In the genomic region with DNA sequence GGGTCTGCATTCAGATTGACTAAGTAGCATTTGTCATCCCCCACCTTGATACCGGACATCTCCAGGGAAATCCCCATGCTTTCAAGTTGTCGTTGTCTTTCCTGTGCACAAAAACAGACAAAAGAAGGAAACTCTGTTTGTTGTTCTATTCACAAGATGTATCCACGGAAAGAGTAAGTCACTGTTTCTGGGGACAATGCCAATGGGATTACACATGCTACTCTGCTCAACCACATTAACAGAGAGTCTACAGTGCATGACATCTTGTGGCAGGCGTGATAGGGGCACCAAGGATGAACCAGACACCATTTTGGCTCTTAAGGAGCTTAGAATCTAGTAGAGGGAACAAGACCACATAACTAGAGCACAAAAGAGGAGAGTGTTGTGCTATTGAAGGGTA, we compare ENCODE assay signal across 13 cellular contexts.
DNase-seq lines count a peak whose midpoint lies in the region; ATAC-seq and TF ChIP-seq lines count a peak whose summit lies in the region.
"Had no signal": no experiment of that assay in that cellular context is flagged by ENCODE, and none has a peak within 500 bp of the region (broad histone marks: within the 10 kb centered on the region; RNA-seq: fewer than 3 reads in every experiment).

No MANE protein-coding gene starts in this region.

- H3K36me3 Mint-ChIP-seq in activated naive CD8-positive, alpha-beta T cell treated with anti-CD3 and anti-CD28 coated beads, Interleukin-2, amount 50 U/mL, for 24 hours (ENCODE audit: low read depth): no peaks in the 10 kb centered on the region
- H3K36me3 Mint-ChIP-seq in activated naive CD8-positive, alpha-beta T cell treated with anti-CD3 and anti-CD28 coated beads for 36 hours: no peaks in the 10 kb centered on the region

- intact Hi-C loops in left cardiac atrium (cut with DNase I): loop anchor here (5.0 kb wide), 3 partner anchors 156 to 291 kb away; partner anchors contain the start of genes KIF13A (in 1 of the 2) and NHLRC1 (in 1 of the 2)

- H3K27ac Mint-ChIP-seq in activated naive CD8-positive, alpha-beta T cell treated with anti-CD3 and anti-CD28 coated beads, Interleukin-2, amount 50 U/mL, for 24 hours: no peak overlapping the region
- no peak overlapping the region for H3K27ac Mint-ChIP-seq in activated naive CD8-positive, alpha-beta T cell treated with anti-CD3 and anti-CD28 coated beads for 36 hours
- H3K27ac Mint-ChIP-seq: activated B cell treated with CpG ODN at 0.5 μM for 24 hours had no signal

- in situ Hi-C loops in astrocyte of the spinal cord (cut with HindIII; ENCODE audit: low sequenced_read_pairs): no loop called here

- peak; percentile 59 for ATAC-seq in activated naive CD8-positive, alpha-beta T cell treated with anti-CD3 and anti-CD28 coated beads, Interleukin-2, amount 50 U/mL, for 24 hours
- ATAC-seq in left cardiac atrium: peak; percentile 72 to 90
- no peak for ATAC-seq in HG02798 (IDR thresholded peaks at IDR 0.05; ENCODE audit: poor library complexity, unreplicated experiment)
- no peak for ATAC-seq in HG02678 (IDR thresholded peaks at IDR 0.05; ENCODE audit: unreplicated experiment)

- no peak for DNase-seq in activated naive CD8-positive, alpha-beta T cell treated with anti-CD3 and anti-CD28 coated beads, Interleukin-2, amount 50 U/mL, for 24 hours
- no peak for DNase-seq in activated naive CD8-positive, alpha-beta T cell treated with anti-CD3 and anti-CD28 coated beads for 36 hours
- DNase-seq in astrocyte of the spinal cord (ENCODE audit: low read depth, low spot score) (peak; percentile 86), left cardiac atrium (no peak), superior temporal gyrus (ENCODE audit: extremely low spot score) (peak; percentile 78)
- no peak for DNase-seq in stimulated activated CD4-positive, alpha-beta T cell treated with anti-CD3 and anti-CD28 coated beads, Interleukin-2, amount 100 ng/mL, for 24 hours
- DNase-seq: activated B cell treated with CpG ODN at 0.5 μM for 24 hours; activated T-cell treated with anti-CD3 and anti-CD28 coated beads, Interleukin-2, amount 50 U/mL, for 1 hour; DMS53; NCI-H526 treated with DMSO at 0.1 percent for 48 hours; SIG-M5 had no signal

- peaks cover 6% of the 10 kb centered on the region for H3K27me3 Mint-ChIP-seq in activated naive CD8-positive, alpha-beta T cell treated with anti-CD3 and anti-CD28 coated beads, Interleukin-2, amount 50 U/mL, for 24 hours
- H3K27me3 Mint-ChIP-seq in activated naive CD8-positive, alpha-beta T cell treated with anti-CD3 and anti-CD28 coated beads for 36 hours: peaks cover 5% of the 10 kb centered on the region
- H3K27me3 Mint-ChIP-seq: activated B cell treated with CpG ODN at 0.5 μM for 24 hours had no signal

- H3K4me3 Mint-ChIP-seq in activated naive CD8-positive, alpha-beta T cell treated with anti-CD3 and anti-CD28 coated beads, Interleukin-2, amount 50 U/mL, for 24 hours: no peak overlapping the region
- H3K4me3 Mint-ChIP-seq in activated naive CD8-positive, alpha-beta T cell treated with anti-CD3 and anti-CD28 coated beads for 36 hours: no peak overlapping the region
- H3K4me3 Mint-ChIP-seq: activated B cell treated with CpG ODN at 0.5 μM for 24 hours had no signal

- H3K4me3 ChIP-seq in astrocyte of the spinal cord (ENCODE audit: low read depth, low read length): no peak overlapping the region

- no peak for TF ChIP-seq CTCF in astrocyte of the spinal cord (IDR thresholded peaks at IDR 0.05; ENCODE audit: low read depth, low read length)

- H3K9me3 Mint-ChIP-seq in activated naive CD8-positive, alpha-beta T cell treated with anti-CD3 and anti-CD28 coated beads, Interleukin-2, amount 50 U/mL, for 24 hours: no peaks in the 10 kb centered on the region
- no peaks in the 10 kb centered on the region for H3K9me3 Mint-ChIP-seq in activated naive CD8-positive, alpha-beta T cell treated with anti-CD3 and anti-CD28 coated beads for 36 hours
- H3K9me3 Mint-ChIP-seq: activated B cell treated with CpG ODN at 0.5 μM for 24 hours had no signal

- H3K4me1 Mint-ChIP-seq in activated naive CD8-positive, alpha-beta T cell treated with anti-CD3 and anti-CD28 coated beads, Interleukin-2, amount 50 U/mL, for 24 hours: no peaks in the 10 kb centered on the region
- H3K4me1 Mint-ChIP-seq in activated naive CD8-positive, alpha-beta T cell treated with anti-CD3 and anti-CD28 coated beads for 36 hours: no peaks in the 10 kb centered on the region
- H3K4me1 Mint-ChIP-seq: activated B cell treated with CpG ODN at 0.5 μM for 24 hours had no signal

Comparison
In these comparisons a context has a peak if more than half of its experiments do, and no peak if none do; other contexts are left out.
1. ATAC-seq: peak in activated naive CD8-positive, alpha-beta T cell treated with anti-CD3 and anti-CD28 coated beads, Interleukin-2, amount 50 U/mL, for 24 hours (single experiment) and left cardiac atrium (2 of 2); none in HG02798 (single experiment) and HG02678 (single experiment).
2. DNase-seq: peak in astrocyte of the spinal cord (single experiment) and superior temporal gyrus (single experiment); none in activated naive CD8-positive, alpha-beta T cell treated with anti-CD3 and anti-CD28 coated beads, Interleukin-2, amount 50 U/mL, for 24 hours (single experiment), activated naive CD8-positive, alpha-beta T cell treated with anti-CD3 and anti-CD28 coated beads for 36 hours (single experiment), left cardiac atrium (single experiment) and stimulated activated CD4-positive, alpha-beta T cell treated with anti-CD3 and anti-CD28 coated beads, Interleukin-2, amount 100 ng/mL, for 24 hours (0 of 2).